9 cellular contexts compared by ENCODE assay signal in the genomic region with DNA sequence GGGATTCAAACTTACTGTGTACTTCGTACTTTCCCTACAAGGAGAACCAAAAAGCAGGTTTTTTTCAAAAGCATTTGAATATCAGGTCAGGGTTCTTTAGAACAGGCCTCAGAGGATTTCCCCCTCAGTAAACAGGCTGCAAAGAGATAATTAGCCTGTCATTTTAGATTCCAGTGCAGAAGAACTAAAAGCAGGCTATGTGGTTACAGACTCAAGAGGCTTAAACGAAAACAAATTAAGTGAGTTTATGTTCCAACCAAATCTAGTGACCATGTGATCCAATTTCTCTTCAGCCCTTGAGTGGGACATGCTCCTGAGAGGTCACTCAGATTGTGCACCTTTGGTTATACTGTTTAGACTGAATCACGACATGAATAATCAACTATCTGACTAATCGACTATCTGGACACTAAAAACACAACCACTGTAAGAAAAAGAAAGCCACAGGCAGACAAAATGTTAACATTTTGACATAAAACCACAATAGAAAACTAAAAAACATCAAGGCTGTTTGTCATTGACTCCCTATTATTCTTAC. TPM values are rescaled to one million over a fixed set of nuclear protein-coding genes. Genes with fewer than 3 reads are reported as not detected.
A peak's percentile ranks its signal among the peaks of the same experiment; 100 is the strongest.
DNase-seq lines count a peak whose midpoint lies in the region; ATAC-seq and TF ChIP-seq lines count a peak whose summit lies in the region.
"Had no signal": no experiment of that assay in that cellular context is flagged by ENCODE, and none has a peak within 500 bp of the region (broad histone marks: within the 10 kb centered on the region; RNA-seq: fewer than 3 reads in every experiment).

No MANE protein-coding gene starts in this region.

- peaks cover 4% of the 10 kb centered on the region for H3K9me3 Mint-ChIP-seq in activated CD4-positive, alpha-beta T cell treated with anti-CD3 and anti-CD28 coated beads for 36 hours (ENCODE audit: low read depth)
- no peaks in the 10 kb centered on the region for H3K9me3 Mint-ChIP-seq in stimulated activated memory B cell treated with anti-CD40 and anti-IgM and Interleukin-4, amounts not matched to agents 10 μg/mL and 1 μg/mL and 100 μg/mL, for 72 hours

- no peak overlapping the region for H3K27ac ChIP-seq in ascending aorta
- H3K27ac ChIP-seq: SJCRH30 had no signal

- H3K36me3 Mint-ChIP-seq in activated CD4-positive, alpha-beta T cell treated with anti-CD3 and anti-CD28 coated beads for 36 hours (ENCODE audit: low read depth) = peaks cover 27% of the 10 kb centered on the region
- peaks cover 32% of the 10 kb centered on the region for H3K36me3 Mint-ChIP-seq in stimulated activated memory B cell treated with anti-CD40 and anti-IgM and Interleukin-4, amounts not matched to agents 10 μg/mL and 1 μg/mL and 100 μg/mL, for 72 hours

- H3K4me1 ChIP-seq in ascending aorta = peaks cover 3 to 9% of the 10 kb centered on the region in 2 donors
- H3K4me1 ChIP-seq: SJCRH30 had no signal

- H3K36me3 ChIP-seq in ascending aorta = no peaks in the 10 kb centered on the region
- H3K36me3 ChIP-seq: SJCRH30 had no signal

- POLR2A ChIA-PET in activated CD4-positive, alpha-beta T cell treated with anti-CD3 and anti-CD28 coated beads for 36 hours (lab: Charles Lee) = no interaction called here

- intact Hi-C loops in activated CD4-positive, alpha-beta T cell treated with anti-CD3 and anti-CD28 coated beads for 36 hours (cut with DNase I, micrococcal nuclease) = loop anchor here in 1 of 2 experiments (1.0 to 10.0 kb wide), 2 partner anchors 69 to 348 kb away; partner anchors contain the start of gene IRF2BPL
- intact Hi-C loops in ascending aorta (cut with DNase I) = no loop called here

- DNase-seq in activated CD4-positive, alpha-beta T cell treated with anti-CD3 and anti-CD28 coated beads for 36 hours = no peak
- no peak for DNase-seq in activated CD4-positive, alpha-beta T cell treated with anti-CD3 and anti-CD28 coated beads for 1 hour
- DNase-seq in amniotic epithelial cell (ENCODE audit: low read depth) = peak; percentile 43
- DNase-seq in stimulated activated CD4-positive, alpha-beta T cell treated with anti-CD3 and anti-CD28 coated beads, Interleukin-4, amount 100 ng/mL, for 4 hours = no peak
- DNase-seq in activated effector memory CD4-positive, alpha-beta T cell treated with anti-CD3 and anti-CD28 coated beads, Interleukin-2, amount 50 U/mL, for 16 hours = no peak
- no peak for DNase-seq in ascending aorta (ENCODE audit: low spot score in 2 of 2)
- DNase-seq: SJCRH30 had no signal

- H3K9me3 ChIP-seq in ascending aorta = no peaks in the 10 kb centered on the region
- H3K9me3 ChIP-seq: SJCRH30 had no signal

- no peak overlapping the region for H3K4me3 Mint-ChIP-seq in activated CD4-positive, alpha-beta T cell treated with anti-CD3 and anti-CD28 coated beads for 36 hours
- H3K4me3 Mint-ChIP-seq in stimulated activated memory B cell treated with anti-CD40 and anti-IgM and Interleukin-4, amounts not matched to agents 10 μg/mL and 1 μg/mL and 100 μg/mL, for 72 hours = peak overlapping the region; percentile 60

- H3K4me3 ChIP-seq in ascending aorta = no peak overlapping the region
- H3K4me3 ChIP-seq: SJCRH30 had no signal

- no peaks in the 10 kb centered on the region for H3K27me3 Mint-ChIP-seq in activated CD4-positive, alpha-beta T cell treated with anti-CD3 and anti-CD28 coated beads for 36 hours
- no peaks in the 10 kb centered on the region for H3K27me3 Mint-ChIP-seq in stimulated activated memory B cell treated with anti-CD40 and anti-IgM and Interleukin-4, amounts not matched to agents 10 μg/mL and 1 μg/mL and 100 μg/mL, for 72 hours

- peak; percentile 23 for ATAC-seq in activated CD4-positive, alpha-beta T cell treated with anti-CD3 and anti-CD28 coated beads for 36 hours
- ATAC-seq in HG03064 (IDR thresholded peaks at IDR 0.05; ENCODE audit: low read depth, unreplicated experiment) = peak; percentile 38
- ATAC-seq in stimulated activated memory B cell treated with anti-CD40 and anti-IgM and Interleukin-4, amounts not matched to agents 10 μg/mL and 1 μg/mL and 100 μg/mL, for 72 hours = peak; percentile 77

- no peak for TF ChIP-seq CTCF in ascending aorta (IDR thresholded peaks at IDR 0.05)

- H3K27ac Mint-ChIP-seq in activated CD4-positive, alpha-beta T cell treated with anti-CD3 and anti-CD28 coated beads for 36 hours = peak overlapping the region; percentile 64
- H3K27ac Mint-ChIP-seq in stimulated activated memory B cell treated with anti-CD40 and anti-IgM and Interleukin-4, amounts not matched to agents 10 μg/mL and 1 μg/mL and 100 μg/mL, for 72 hours = no peak overlapping the region

- peaks cover 54% of the 10 kb centered on the region for H3K4me1 Mint-ChIP-seq in activated CD4-positive, alpha-beta T cell treated with anti-CD3 and anti-CD28 coated beads for 36 hours
- H3K4me1 Mint-ChIP-seq in stimulated activated memory B cell treated with anti-CD40 and anti-IgM and Interleukin-4, amounts not matched to agents 10 μg/mL and 1 μg/mL and 100 μg/mL, for 72 hours = peaks cover 62% of the 10 kb centered on the region

- CTCF ChIA-PET in activated CD4-positive, alpha-beta T cell treated with anti-CD3 and anti-CD28 coated beads for 36 hours (lab: Charles Lee) = interaction anchor here (1.0 kb wide), 1 partner anchor 56 kb away, joined by 3 read pairs; no protein-coding TSS in a partner anchor

- no peaks in the 10 kb centered on the region for H3K27me3 ChIP-seq in ascending aorta
- H3K27me3 ChIP-seq: SJCRH30 had no signal

RNA-seq across cellular contexts. Expression of gene TMED8, which starts 4.5 kb away (rescaled TPM):
- total RNA-seq in activated CD4-positive, alpha-beta T cell treated with anti-CD3 and anti-CD28 coated beads for 36 hours = 10 to 100 TPM; 25.3 to 27.9 TPM
- 3.7 TPM for total RNA-seq in ascending aorta

RNA-seq across cellular contexts. Expression of gene SAMD15, which starts 4.8 kb away (rescaled TPM):
- total RNA-seq in activated CD4-positive, alpha-beta T cell treated with anti-CD3 and anti-CD28 coated beads for 36 hours = under 1 TPM; 0.25 TPM
- not detected for total RNA-seq in ascending aorta

RNA-seq across cellular contexts. Expression of gene NOXRED1, which starts 51.0 kb away (rescaled TPM):
- total RNA-seq in activated CD4-positive, alpha-beta T cell treated with anti-CD3 and anti-CD28 coated beads for 36 hours = under 1 TPM; 0.46 to 0.66 TPM
- total RNA-seq in ascending aorta = not detected

RNA-seq across cellular contexts. Expression of gene GSTZ1, which starts 51.5 kb away (rescaled TPM):
- total RNA-seq in activated CD4-positive, alpha-beta T cell treated with anti-CD3 and anti-CD28 coated beads for 36 hours = 10 to 100 TPM; 17.5 to 22.9 TPM
- 22.6 TPM for total RNA-seq in ascending aorta

RNA-seq across cellular contexts. Expression of gene POMT2, which starts 51.7 kb away (rescaled TPM):
- total RNA-seq in activated CD4-positive, alpha-beta T cell treated with anti-CD3 and anti-CD28 coated beads for 36 hours = 10 to 100 TPM; 11.7 to 18.2 TPM
- total RNA-seq in ascending aorta = 28.4 TPM

Comparison
In these comparisons a context has a peak if more than half of its experiments do, and no peak if none do; other contexts are left out.
1. ATAC-seq: peak in every context shown above with its lines; median percentile 77 in stimulated activated memory B cell treated with anti-CD40 and anti-IgM and Interleukin-4, amounts not matched to agents 10 μg/mL and 1 μg/mL and 100 μg/mL, for 72 hours; 38 in HG03064; 23 in activated CD4-positive, alpha-beta T cell treated with anti-CD3 and anti-CD28 coated beads for 36 hours.